23 cellular contexts compared by ENCODE assay signal in the genomic region with DNA sequence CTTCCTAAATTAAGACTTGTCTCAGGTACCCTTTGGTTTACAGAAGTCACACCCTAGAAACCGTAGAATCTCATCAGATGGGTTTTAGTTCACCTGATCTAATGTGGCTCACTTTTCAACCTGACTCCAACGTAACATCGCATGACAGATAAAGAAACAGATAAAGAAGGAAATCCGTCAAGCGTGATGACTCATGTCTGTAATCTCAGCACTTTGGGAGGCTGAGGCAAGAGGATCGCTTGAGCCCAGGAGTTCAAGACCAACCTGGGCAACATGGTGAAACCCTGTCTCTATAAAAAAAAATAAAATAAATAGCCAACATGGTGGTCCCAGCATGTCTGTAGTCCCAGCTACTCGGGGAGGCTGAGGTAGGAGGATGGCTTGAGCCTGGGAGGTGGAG.
"Had no signal": no experiment of that assay in that cellular context is flagged by ENCODE, and none has a peak within 500 bp of the region (broad histone marks: within the 10 kb centered on the region; RNA-seq: fewer than 3 reads in every experiment).

No MANE protein-coding gene starts in this region.

- H3K27ac ChIP-seq: brain microvascular endothelial cell, esophagus squamous epithelium, gastrocnemius medialis, prostate gland, tibial nerve had no signal

- ATAC-seq: activated CD8-positive, alpha-beta T cell treated with anti-CD3 and anti-CD28 coated beads for 36 hours; gastrocnemius medialis; left ventricle myocardium superior; natural killer cell had no signal

- H3K4me3 ChIP-seq: ascending aorta, coronary artery, esophagus squamous epithelium, gastrocnemius medialis, prostate gland, tibial nerve had no signal

- H3K27ac Mint-ChIP-seq: activated B cell treated with CpG ODN at 0.5 μM for 24 hours; activated CD8-positive, alpha-beta T cell treated with anti-CD3 and anti-CD28 coated beads for 36 hours; activated naive CD4-positive, alpha-beta T cell treated with anti-CD3 and anti-CD28 coated beads, Interleukin-2, amount 50 U/mL, for 24 hours; activated T-cell treated with anti-CD3 and anti-CD28 coated beads, Interleukin-2, amount 50 U/mL, for 24 hours; endodermal cell; natural killer cell; T-helper 1 cell treated with Interleukin-12 subunit alpha and Interleukin-12 subunit beta and Interleukin-4 antibody, amounts not matched to agents 30 μg/mL and 1 μg/mL, for 36 hours had no signal

- H3K4me1 Mint-ChIP-seq: activated B cell treated with CpG ODN at 0.5 μM for 24 hours; activated naive CD4-positive, alpha-beta T cell treated with anti-CD3 and anti-CD28 coated beads, Interleukin-2, amount 50 U/mL, for 24 hours; central memory CD8-positive, alpha-beta T cell; endodermal cell; natural killer cell had no signal

- H3K9me3 Mint-ChIP-seq: activated B cell treated with CpG ODN at 0.5 μM for 24 hours; activated naive CD4-positive, alpha-beta T cell treated with anti-CD3 and anti-CD28 coated beads, Interleukin-2, amount 50 U/mL, for 24 hours; activated T-cell treated with anti-CD3 and anti-CD28 coated beads, Interleukin-2, amount 50 U/mL, for 24 hours; central memory CD8-positive, alpha-beta T cell; natural killer cell; T-helper 1 cell treated with Interleukin-12 subunit alpha and Interleukin-12 subunit beta and Interleukin-4 antibody, amounts not matched to agents 30 μg/mL and 1 μg/mL, for 36 hours had no signal

- H3K36me3 Mint-ChIP-seq: activated naive CD4-positive, alpha-beta T cell treated with anti-CD3 and anti-CD28 coated beads, Interleukin-2, amount 50 U/mL, for 24 hours; natural killer cell had no signal

- H3K27me3 ChIP-seq: ascending aorta, brain microvascular endothelial cell, gastrocnemius medialis, tibial nerve had no signal

- DNase-seq: activated B cell treated with CpG ODN at 0.5 μM for 24 hours; activated CD4-positive, alpha-beta T cell treated with anti-CD3 and anti-CD28 coated beads for 48 hours; activated CD8-positive, alpha-beta T cell treated with anti-CD3 and anti-CD28 coated beads for 36 hours; activated effector memory CD4-positive, alpha-beta T cell treated with Interleukin-2 at 50 U/mL for 16 hours; activated T-cell treated with anti-CD3 and anti-CD28 coated beads, Interleukin-2, amount 50 U/mL, for 24 hours; brain microvascular endothelial cell; endodermal cell; esophagus squamous epithelium; gastrocnemius medialis; head of caudate nucleus; hypothalamus; left ventricle myocardium superior; midbrain; natural killer cell; stimulated activated CD4-positive, alpha-beta T cell treated with anti-CD3 and anti-CD28 coated beads, Interleukin-4, amount 100 ng/mL, for 1 hour; stimulated activated naive CD4-positive, alpha-beta T cell treated with Interleukin-2 at 50 U/mL for 16 hours had no signal

- H3K4me3 Mint-ChIP-seq: activated B cell treated with CpG ODN at 0.5 μM for 24 hours; activated CD8-positive, alpha-beta T cell treated with anti-CD3 and anti-CD28 coated beads for 36 hours; activated naive CD4-positive, alpha-beta T cell treated with anti-CD3 and anti-CD28 coated beads, Interleukin-2, amount 50 U/mL, for 24 hours; activated T-cell treated with anti-CD3 and anti-CD28 coated beads, Interleukin-2, amount 50 U/mL, for 24 hours; central memory CD8-positive, alpha-beta T cell; endodermal cell; natural killer cell; T-helper 1 cell treated with Interleukin-12 subunit alpha and Interleukin-12 subunit beta and Interleukin-4 antibody, amounts not matched to agents 30 μg/mL and 1 μg/mL, for 36 hours had no signal

- H3K27me3 Mint-ChIP-seq: activated CD8-positive, alpha-beta T cell treated with anti-CD3 and anti-CD28 coated beads for 36 hours; activated naive CD4-positive, alpha-beta T cell treated with anti-CD3 and anti-CD28 coated beads, Interleukin-2, amount 50 U/mL, for 24 hours; activated T-cell treated with anti-CD3 and anti-CD28 coated beads, Interleukin-2, amount 50 U/mL, for 24 hours had no signal

- H3K36me3 ChIP-seq: ascending aorta, brain microvascular endothelial cell, esophagus squamous epithelium, gastrocnemius medialis, prostate gland, tibial nerve had no signal

- H3K9me3 ChIP-seq: ascending aorta, esophagus squamous epithelium, gastrocnemius medialis, prostate gland had no signal
